1 cellular context compared by ENCODE assay signal in genomic region chr1:63010898-63011660, GRCh38.
TF ChIP-seq lines count a peak whose summit lies in the region.

No MANE protein-coding gene starts in this region.

TF ChIP-seq in neural cell, 6 proteins besides CTCF, POLR2A, EP300 and RAD21 (continued from another document):
- TF ChIP-seq REST (IDR thresholded peaks at IDR 0.05; ENCODE audit: borderline replicate concordance) (no peak), MXI1 (conservative IDR thresholded peaks at IDR 0.05; ENCODE audit: poor library complexity, severe bottlenecking) (no peak), EZH2 (IDR thresholded peaks at IDR 0.05; ENCODE audit: borderline replicate concordance, insufficient read depth, low read length, poor library complexity, severe bottlenecking) (no peak)
TF ChIP-seq in neural cell: peak in this region for 0.
